ENCODE assay signal across 21 cellular contexts in the genomic region with DNA sequence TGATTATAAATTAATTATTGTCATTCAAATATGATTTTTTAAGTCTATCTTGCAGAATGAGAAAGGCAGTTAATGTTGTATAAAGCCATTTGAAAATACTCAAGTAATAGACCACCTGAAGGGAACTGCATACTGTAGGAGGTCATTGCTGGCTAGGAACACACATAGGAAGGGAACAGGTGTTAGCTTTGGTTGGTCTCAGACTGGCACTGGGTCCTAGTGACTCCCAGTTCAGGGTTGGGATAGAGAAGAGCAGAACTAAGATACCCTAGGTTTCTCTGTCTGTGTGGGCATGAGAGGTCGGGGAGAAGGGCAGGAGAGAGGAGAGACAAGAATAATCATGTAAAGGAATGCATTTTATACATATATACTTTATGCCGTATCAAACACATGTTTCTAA.
"Had no signal": no experiment of that assay in that cellular context is flagged by ENCODE, and none has a peak within 500 bp of the region (broad histone marks: within the 10 kb centered on the region; RNA-seq: fewer than 3 reads in every experiment).

No MANE protein-coding gene starts in this region.

- H3K36me3 Mint-ChIP-seq: naive B cell had no signal

- H3K4me1 ChIP-seq: esophagus muscularis mucosa, gastroesophageal sphincter, heart left ventricle, left lung, lower lobe of right lung had no signal

- H3K4me2 ChIP-seq: hepatocyte had no signal

- H3K27me3 ChIP-seq: esophagus muscularis mucosa, foreskin keratinocyte, gastroesophageal sphincter, hepatocyte, left lung had no signal

- H3K4me3 Mint-ChIP-seq: mesothelial cell of epicardium, naive B cell had no signal

- H3K4me1 Mint-ChIP-seq: naive B cell had no signal

- H3K27ac ChIP-seq: coronary artery, dorsolateral prefrontal cortex, esophagus muscularis mucosa, foreskin keratinocyte, gastroesophageal sphincter, heart left ventricle, hepatocyte, left lung, lower lobe of right lung had no signal

- H3K9me3 ChIP-seq: esophagus muscularis mucosa, gastroesophageal sphincter, lower lobe of right lung, mucosa of descending colon had no signal

- H3K4me3 ChIP-seq: coronary artery, dorsolateral prefrontal cortex, esophagus muscularis mucosa, gastroesophageal sphincter, heart left ventricle, hepatocyte, left lung, lower lobe of right lung, mucosa of descending colon had no signal

- FAIRE-seq: endothelial cell of umbilical vein, keratinocyte had no signal

- H3K36me3 ChIP-seq: esophagus muscularis mucosa, gastroesophageal sphincter, heart left ventricle, left lung, lower lobe of right lung had no signal

- DNase-seq: dermis blood vessel endothelial cell; dorsolateral prefrontal cortex; effector CD4-positive, alpha-beta T cell; effector memory CD4-positive, alpha-beta T cell; foreskin keratinocyte; heart left ventricle; hypothalamus; left cardiac atrium; left lung; left ventricle myocardium superior; lower lobe of right lung; mesenchymal stem cell; mucosa of descending colon; naive B cell had no signal

- H3K27ac Mint-ChIP-seq: mesothelial cell of epicardium, naive B cell had no signal

- H2AFZ ChIP-seq: hepatocyte had no signal

- H3K79me2 ChIP-seq: hepatocyte had no signal

- H3K27me3 Mint-ChIP-seq: naive B cell had no signal
